In the genomic region with DNA sequence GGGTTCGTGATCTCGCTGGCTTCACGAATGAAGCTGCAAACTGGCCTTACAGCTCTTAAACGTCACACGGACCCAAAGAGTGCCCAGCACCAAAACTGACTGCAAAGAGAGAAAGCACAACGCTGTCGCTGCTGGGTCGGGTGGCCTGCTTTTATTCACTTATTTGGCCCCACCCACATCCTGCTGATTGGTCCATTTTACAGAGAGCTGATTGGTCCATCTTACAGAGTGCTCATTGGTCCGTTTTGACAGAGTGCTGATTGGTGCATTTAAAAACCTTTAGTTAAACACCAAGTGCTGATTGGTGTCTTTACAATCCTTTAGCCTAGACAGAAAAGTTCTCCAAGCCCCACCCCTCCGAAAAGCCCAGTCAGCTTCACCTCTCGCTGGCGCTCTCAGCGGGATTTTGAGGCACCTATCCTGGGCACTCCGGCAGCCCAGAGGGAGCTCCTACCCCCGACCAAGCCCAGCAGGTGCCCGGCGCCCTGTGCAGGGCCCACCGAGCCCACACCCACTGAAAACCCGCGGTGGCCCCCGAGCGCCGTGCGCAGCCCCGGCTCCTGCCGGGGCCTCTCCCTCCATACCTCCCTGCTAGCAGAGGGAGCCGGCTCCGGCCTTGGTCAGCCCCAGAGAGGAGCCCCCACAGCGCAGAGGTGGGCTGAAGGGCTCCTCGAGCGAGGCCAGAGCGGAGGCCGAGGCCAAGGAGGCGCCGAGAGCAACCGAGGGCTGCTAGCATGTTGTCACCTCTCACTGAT, we compare ENCODE assay signal across 27 cellular contexts. TPM values are rescaled to one million over a fixed set of nuclear protein-coding genes. Genes with fewer than 3 reads are reported as not detected.
A peak's percentile ranks its signal among the peaks of the same experiment; 100 is the strongest.
DNase-seq lines count a peak whose midpoint lies in the region; ATAC-seq, FAIRE-seq and TF ChIP-seq lines count a peak whose summit lies in the region.
"Had no signal": no experiment of that assay in that cellular context is flagged by ENCODE, and none has a peak within 500 bp of the region (broad histone marks: within the 10 kb centered on the region; RNA-seq: fewer than 3 reads in every experiment).

No MANE protein-coding gene starts in this region.

- H3K4me3 ChIP-seq in K562 (no peak overlapping the region), neuronal stem cell (ENCODE audit: low read length in 2 of 2) (no peak overlapping the region)
- H3K4me3 ChIP-seq: BLaER1, GM12878 had no signal

- no peak overlapping the region for H3K14ac ChIP-seq in neuronal stem cell (ENCODE audit: low read length)

- H2BK5ac ChIP-seq in neuronal stem cell (ENCODE audit: low read length), result no peak overlapping the region

- no peak for DNase-seq in WTC11 (ENCODE audit: low spot score)
- no peak for DNase-seq in K562 (ENCODE audit: extremely low read depth in 1 of 4, low spot score in 3 of 4)
- no peak for DNase-seq in neuronal stem cell (ENCODE audit: low spot score)
- DNase-seq in NCI-H128 (lab: John Stamatoyannopoulos, UW; ENCODE audit: unreplicated experiment), result no peak
- DNase-seq in mesenteric fat pad (ENCODE audit: low spot score), result no peak
- DNase-seq: 8988T; ACHN; BE2C; C1 segment of cervical spinal cord; CD4-positive, alpha-beta memory T cell; CD4-positive, CD25-positive, alpha-beta regulatory T cell; CD8-positive, alpha-beta memory T cell; COR-L47; DMS 273 treated with DMSO at 0.1 percent for 48 hours; DMS153; DMS53; DMS79; DND-41; EL; GDM1 had no signal

- BruUV-seq in K562 (replicated peaks; lab: Mats Ljungman, UMichigan), result no TSS peak

- no peak for TF ChIP-seq CTCF in WTC11 (IDR thresholded peaks at IDR 0.05)
- TF ChIP-seq CTCF in K562 (IDR thresholded peaks at IDR 0.05 in 2 of 3, conservative IDR thresholded peaks at IDR 0.05 in 1 of 3; ENCODE audit: insufficient read depth in 2 of 3, low read depth in 1 of 3, low read length in 3 of 3), result no peak

- ATAC-seq in WTC11, result no peak
- ATAC-seq in K562, result peak; percentile 78
- no peak for ATAC-seq in HG02798 (IDR thresholded peaks at IDR 0.05; ENCODE audit: poor library complexity, unreplicated experiment)
- ATAC-seq: GM12878 had no signal

- no peaks in the 10 kb centered on the region for H3K9me1 ChIP-seq in K562 (ENCODE audit: control insufficient read depth, insufficient read depth, low read length)

- H3K4ac ChIP-seq in neuronal stem cell (ENCODE audit: low read length), result no peak overlapping the region

- H2BK120ac ChIP-seq in neuronal stem cell (ENCODE audit: low read depth, low read length), result no peak overlapping the region

- no peaks in the 10 kb centered on the region for H4K20me1 ChIP-seq in K562 (replicated peaks; ENCODE audit: control insufficient read depth, insufficient read depth, low read length)
- H4K20me1 ChIP-seq: BLaER1 had no signal

- H3K9me3 ChIP-seq in K562 (replicated peaks; ENCODE audit: control insufficient read depth, insufficient read depth, low read depth, low read length) (peaks cover 2% of the 10 kb centered on the region; the same call in 1 of the 2 replicates), neuronal stem cell (replicated peaks in 1 of 2; ENCODE audit: control insufficient read depth in 2 of 2, insufficient read depth in 1 of 2, low read depth in 1 of 2, low read length in 2 of 2) (no peaks in the 10 kb centered on the region)
- H3K9me3 ChIP-seq: BE2C had no signal

- POLR2A ChIA-PET in WTC11 (lab: Charles Lee) (no interaction called here), K562 (lab: Yijun Ruan, JAX) (no interaction called here)

- H3K79me1 ChIP-seq in neuronal stem cell (ENCODE audit: low read depth, low read length), result no peaks in the 10 kb centered on the region

- TF ChIP-seq RAD21 in K562 (CRISPR knock-in tag; conservative IDR thresholded peaks at IDR 0.05 in 1 of 2, IDR thresholded peaks at IDR 0.05 in 1 of 2), result no peak

- H3K27ac Mint-ChIP-seq in WTC11, result no peak overlapping the region
- H3K27ac Mint-ChIP-seq: CD14-positive monocyte; CD4-positive, alpha-beta memory T cell; CD4-positive, CD25-positive, alpha-beta regulatory T cell had no signal

- H3K4me2 ChIP-seq in K562 (ENCODE audit: insufficient read depth, low read length) (peak overlapping the region; percentile 29), neuronal stem cell (ENCODE audit: insufficient read depth, low read length, poor library complexity, severe bottlenecking) (no peak overlapping the region)
- H3K4me2 ChIP-seq: BLaER1 had no signal

- H3K9ac ChIP-seq in K562 (ENCODE audit: insufficient read depth in 1 of 2, low read depth in 2 of 2, low read length in 2 of 2), result no peak overlapping the region
- H3K9ac ChIP-seq in neuronal stem cell (ENCODE audit: low read depth, low read length, poor library complexity), result no peak overlapping the region
- H3K9ac ChIP-seq: BLaER1 had no signal

- FAIRE-seq in K562 (lab: Jason Lieb, UNC), result no peak
- FAIRE-seq: A204.1, GM12878, GM12892, GM18507 had no signal

- H3K36me3 Mint-ChIP-seq in WTC11, result no peaks in the 10 kb centered on the region
- H3K36me3 Mint-ChIP-seq: CD14-positive monocyte; CD4-positive, alpha-beta memory T cell; CD4-positive, CD25-positive, alpha-beta regulatory T cell; CD8-positive, alpha-beta memory T cell had no signal

- H3K27ac ChIP-seq in K562 (ENCODE audit: extremely low read depth, low read depth, low read length) (no peak overlapping the region), neuronal stem cell (replicated peaks; ENCODE audit: low read length) (no peak overlapping the region)
- H3K27ac ChIP-seq: BLaER1 had no signal

- H2AFZ ChIP-seq in K562 (ENCODE audit: low read depth, low read length), result peak overlapping the region; percentile 58; the same call in 1 of the 2 replicates
- H2AFZ ChIP-seq in neuronal stem cell (ENCODE audit: low read length), result peak overlapping the region; percentile 22

- no peak overlapping the region for H4K8ac ChIP-seq in neuronal stem cell (ENCODE audit: low read depth, low read length)

- H2AK5ac ChIP-seq in neuronal stem cell (ENCODE audit: low read depth, low read length), result no peak overlapping the region

- no peaks in the 10 kb centered on the region for H3K27me3 Mint-ChIP-seq in WTC11 (ENCODE audit: low read depth)
- H3K27me3 Mint-ChIP-seq: CD4-positive, CD25-positive, alpha-beta regulatory T cell had no signal

- H2BK15ac ChIP-seq in neuronal stem cell (ENCODE audit: low read length), result no peak overlapping the region

- H3K4me1 ChIP-seq in K562 (replicated peaks in 1 of 2; ENCODE audit: control insufficient read depth in 2 of 2, insufficient read depth in 2 of 2, low read length in 2 of 2) (peaks cover 0 to 5% of the 10 kb centered on the region in 2 experiments; a peak in 2 of 5 replicates), neuronal stem cell (ENCODE audit: control insufficient read depth in 2 of 2, insufficient read depth in 1 of 2, low read depth in 1 of 2, low read length in 2 of 2) (no peaks in the 10 kb centered on the region)
- H3K4me1 ChIP-seq: BE2C, BLaER1 had no signal

- CTCF ChIA-PET in WTC11 (lab: Charles Lee), result interaction anchor here (0.6 kb wide), 1 partner anchor 9 kb away, joined by 3 read pairs; no protein-coding TSS in a partner anchor
- CTCF ChIA-PET in K562 (lab: Yijun Ruan, JAX; ENCODE audit: low intra/inter-chr PET ratio), result no interaction called here

- no peak overlapping the region for H4K91ac ChIP-seq in neuronal stem cell (ENCODE audit: low read depth, low read length, poor library complexity)

- no peaks in the 10 kb centered on the region for H3K36me3 ChIP-seq in K562 (ENCODE audit: control insufficient read depth, insufficient read depth, low read length)
- H3K36me3 ChIP-seq in neuronal stem cell (replicated peaks in 1 of 2; ENCODE audit: control insufficient read depth in 2 of 2, insufficient read depth in 2 of 2, low read length in 2 of 2), result no peaks in the 10 kb centered on the region
- H3K36me3 ChIP-seq: BE2C, BLaER1 had no signal

- in situ Hi-C loops in K562 (cut with MboI), result no loop called here

- H3K9me3 Mint-ChIP-seq in WTC11, result peaks cover 18% of the 10 kb centered on the region
- H3K9me3 Mint-ChIP-seq: CD8-positive, alpha-beta memory T cell had no signal

- no peak overlapping the region for H3K4me3 Mint-ChIP-seq in WTC11
- H3K4me3 Mint-ChIP-seq: CD14-positive monocyte; CD4-positive, alpha-beta memory T cell; CD4-positive, CD25-positive, alpha-beta regulatory T cell; CD8-positive, alpha-beta memory T cell had no signal

- H3K18ac ChIP-seq in neuronal stem cell (ENCODE audit: low read length), result no peak overlapping the region

- no peak overlapping the region for H3K23ac ChIP-seq in neuronal stem cell (ENCODE audit: low read depth, low read length, poor library complexity)

- TF ChIP-seq EP300 in K562 (IDR thresholded peaks at IDR 0.05; ENCODE audit: low read length), result no peak

- intact Hi-C loops in K562 (cut with micrococcal nuclease), result no loop called here

- WGBS in K562 (ENCODE audit: insufficient coverage, low coverage, missing lambda C conversion rate), result 22% methylated on average over 30 of the region's 36 CpGs
- no CpG with 5 or more reads among the region's 36 CpGs for WGBS in neuronal stem cell (ENCODE audit: extremely low coverage in 2 of 2, insufficient read length in 2 of 2, insufficient replicate concordance in 1 of 2), 2 donors

- no peaks in the 10 kb centered on the region for H3K79me2 ChIP-seq in K562 (ENCODE audit: control insufficient read depth, insufficient read depth, low read length)

- H2BK12ac ChIP-seq in neuronal stem cell (ENCODE audit: low read length), result peak overlapping the region; percentile 22

- no peaks in the 10 kb centered on the region for H3K4me1 Mint-ChIP-seq in WTC11
- H3K4me1 Mint-ChIP-seq: CD14-positive monocyte; CD4-positive, alpha-beta memory T cell; CD4-positive, CD25-positive, alpha-beta regulatory T cell; CD8-positive, alpha-beta memory T cell had no signal

- TF ChIP-seq POLR2A in K562 (conservative IDR thresholded peaks at IDR 0.05), result no peak

- peaks cover 3 to 9% of the 10 kb centered on the region in 2 experiments for H3K27me3 ChIP-seq in K562 (ENCODE audit: control insufficient read depth in 2 of 2, insufficient read depth in 2 of 2, low read length in 2 of 2)
- H3K27me3 ChIP-seq in neuronal stem cell (ENCODE audit: control insufficient read depth in 3 of 3, insufficient read depth in 3 of 3, low read depth in 1 of 3, low read length in 3 of 3), result no peaks in the 10 kb centered on the region
- H3K27me3 ChIP-seq: BE2C, BLaER1 had no signal

RNA-seq across cellular contexts. Expression of gene SMAP1, which starts 40.0 kb away (rescaled TPM):
- 27.6 to 29.0 TPM (median 28.3 TPM) in 3 replicates for total RNA-seq in WTC11 (2021)
- total RNA-seq in K562 (2011; cell fraction: chromatin; rRNA removed; ENCODE audit: low replicate concordance), result 3.7 and 17.4 TPM in 2 replicates
- 3.7 and 5.8 TPM in 2 replicates for total RNA-seq in K562 (2011; cell fraction: nucleolus; rRNA removed)
- total RNA-seq in K562 (2011; cell fraction: nucleoplasm; rRNA removed), result 5.8 and 6.9 TPM in 2 replicates
- total RNA-seq in K562 (2014; rRNA removed), result 14.1 and 15.1 TPM in 2 replicates
- 20.8 and 22.2 TPM in 2 replicates for total RNA-seq in K562 (2014; rRNA removed; fragmentation: Illumina TruSeq; extraction: Trizol)
- 18.2 and 19.4 TPM in 2 replicates for total RNA-seq in K562 (2015; rRNA removed; fragmentation: Illumina TruSeq; extraction: Trizol)
- 18.0 and 19.6 TPM in 2 replicates for total RNA-seq in K562 (2021)
- 14.3 and 15.5 TPM in 2 replicates for polyA plus RNA-seq in K562 (2011; rRNA removed)
- 11.0 and 12.0 TPM in 2 replicates for polyA plus RNA-seq in K562 (2011; cell fraction: cytosol; rRNA removed)
- polyA plus RNA-seq in K562 (2011; cell fraction: nucleus; rRNA removed), result 9.4 and 9.7 TPM in 2 replicates
- polyA plus RNA-seq in K562 (2012), result 17.0 and 26.5 TPM in 2 replicates
- polyA plus RNA-seq in K562 (2014; fragmentation: Illumina TruSeq; extraction: Trizol), result 21.2 and 26.4 TPM in 2 replicates
- polyA plus RNA-seq in K562 (2014; fragmentation: Nextera tagmentation; extraction: Ambion mirVana), result 10 to 100 TPM; 11.4 to 11.7 TPM
- polyA plus RNA-seq in K562 (2014; rRNA removed), result 11.2 and 12.3 TPM in 2 replicates
- 18.4 and 18.7 TPM in 2 replicates for polyA minus RNA-seq in K562 (2011; rRNA and poly(A)+ RNA removed)
- 14.4 and 14.7 TPM in 2 replicates for polyA minus RNA-seq in K562 (2011; cell fraction: cytosol; rRNA and poly(A)+ RNA removed)
- 5.7 and 7.4 TPM in 2 replicates for polyA minus RNA-seq in K562 (2011; cell fraction: nucleus; rRNA and poly(A)+ RNA removed)
- 32.5 TPM for polyA plus RNA-seq in neuronal stem cell (2013, experiment 1 of 2)
- polyA plus RNA-seq in neuronal stem cell (2013, experiment 2 of 2), result 33.4 TPM
- total RNA-seq in mesenteric fat pad, result 27.6 TPM

Comparison
In these comparisons a context has a peak if more than half of its experiments do, and no peak if none do; other contexts are left out.
1. Of the 49 proteins assayed by ChIP-seq in both K562 and WTC11: peak only in K562: none; only in WTC11: none; in both: NFYB; in neither: 48.